In the genomic region with DNA sequence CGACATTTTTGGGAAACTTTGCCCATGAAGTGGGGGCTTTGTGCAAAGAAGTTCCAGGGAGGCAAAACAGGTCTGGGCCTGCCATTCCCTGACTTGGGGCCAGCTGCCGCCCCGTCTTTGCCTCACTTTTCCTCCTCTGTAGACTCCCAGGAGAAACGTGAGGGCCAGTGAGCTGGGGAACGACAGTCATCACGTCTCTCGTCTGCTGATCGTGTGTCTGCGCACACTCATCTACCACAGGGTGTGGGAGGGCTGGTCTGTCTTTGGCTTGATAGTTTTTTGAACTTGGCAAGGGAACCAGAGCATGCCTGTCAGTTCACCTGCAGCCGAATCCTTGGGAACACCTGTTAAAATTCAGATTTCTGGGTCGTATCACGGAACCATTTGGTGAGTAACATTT, we compare ENCODE assay signal across 1 cellular context.
A peak's percentile ranks its signal among the peaks of the same experiment; 100 is the strongest.
TF ChIP-seq lines count a peak whose summit lies in the region.

No MANE protein-coding gene starts in this region.

TF ChIP-seq in K562, 482 proteins besides CTCF, POLR2A, EP300 and RAD21:
- TF ChIP-seq DEAF1 (CRISPR knock-in tag; IDR thresholded peaks at IDR 0.05) (no peak), BHLHE40 (IDR thresholded peaks at IDR 0.05; ENCODE audit: low read length) (peak; percentile 28; the same call in 1 of the 2 replicates)
